ENCODE assay signal across 1 cellular context in genomic region chr22:19579880-19580279, GRCh38.
A peak's percentile ranks its signal among the peaks of the same experiment; 100 is the strongest.
TF ChIP-seq lines count a peak whose summit lies in the region.

No MANE protein-coding gene starts in this region.

TF ChIP-seq in K562, 482 proteins besides CTCF, POLR2A, EP300 and RAD21 (continued from another document and continues in another):
- no peak for TF ChIP-seq HINFP (tag; conservative IDR thresholded peaks at IDR 0.05; ENCODE audit: low read depth)
- no peak for TF ChIP-seq LEF1 (IDR thresholded peaks at IDR 0.05)
- TF ChIP-seq ZNF407 (IDR thresholded peaks at IDR 0.05; ENCODE audit: low read depth): no peak
- TF ChIP-seq ZNF655 (CRISPR knock-in tag; IDR thresholded peaks at IDR 0.05): no peak
- TF ChIP-seq CTBP1 (IDR thresholded peaks at IDR 0.05; ENCODE audit: borderline replicate concordance): no peak
- TF ChIP-seq ZNF668 (CRISPR knock-in tag; IDR thresholded peaks at IDR 0.05): no peak
- TF ChIP-seq SRSF1 (IDR thresholded peaks at IDR 0.05; ENCODE audit: low read depth, low read length): no peak
- TF ChIP-seq ZNF740 (CRISPR knock-in tag; IDR thresholded peaks at IDR 0.05): peak; percentile 64; the same call in 1 of the 2 replicates
- no peak for TF ChIP-seq ZNF740 (tag; IDR thresholded peaks at IDR 0.05)
- no peak for TF ChIP-seq BDP1 (IDR thresholded peaks at IDR 0.05; ENCODE audit: insufficient read depth, insufficient read length)
- TF ChIP-seq ZNF785 (CRISPR knock-in tag; IDR thresholded peaks at IDR 0.05): no peak
- no peak for TF ChIP-seq MYC (IDR thresholded peaks at IDR 0.05; ENCODE audit: low read depth, low read length)
- no peak for TF ChIP-seq MYC (CRISPR knock-in tag; IDR thresholded peaks at IDR 0.05; ENCODE audit: borderline replicate concordance, low read depth)
- no peak for TF ChIP-seq ZNF639 (CRISPR knock-in tag; conservative IDR thresholded peaks at IDR 0.05 in 1 of 2, IDR thresholded peaks at IDR 0.05 in 1 of 2)
- no peak for TF ChIP-seq POLR2B (IDR thresholded peaks at IDR 0.05; ENCODE audit: low read depth, partially characterized antibody)
- no peak for TF ChIP-seq WHSC1 (IDR thresholded peaks at IDR 0.05; ENCODE audit: low read length)
- no peak for TF ChIP-seq THRAP3 (IDR thresholded peaks at IDR 0.05; ENCODE audit: borderline replicate concordance)
- TF ChIP-seq E2F5 (CRISPR knock-in tag; IDR thresholded peaks at IDR 0.05): no peak
- no peak for TF ChIP-seq ELF4 (CRISPR knock-in tag; IDR thresholded peaks at IDR 0.05)
- no peak for TF ChIP-seq NEUROD1 (IDR thresholded peaks at IDR 0.05; ENCODE audit: borderline replicate concordance, low read depth, low read length, partially characterized antibody)
- TF ChIP-seq MAZ (CRISPR knock-in tag; conservative IDR thresholded peaks at IDR 0.05 in 1 of 2, IDR thresholded peaks at IDR 0.05 in 1 of 2): peak in 1 of 2 experiments; percentile 18; a peak in 1 of 4 replicates
- no peak for TF ChIP-seq ZNF586 (CRISPR knock-in tag; conservative IDR thresholded peaks at IDR 0.05)
- no peak for TF ChIP-seq ZNF165 (CRISPR knock-in tag; IDR thresholded peaks at IDR 0.05; ENCODE audit: borderline replicate concordance)
- no peak for TF ChIP-seq MED1 (CRISPR knock-in tag; IDR thresholded peaks at IDR 0.05; ENCODE audit: borderline replicate concordance)
- no peak for TF ChIP-seq FOXK2 (conservative IDR thresholded peaks at IDR 0.05 in 1 of 2, IDR thresholded peaks at IDR 0.05 in 1 of 2; ENCODE audit: low read depth in 2 of 2)
- TF ChIP-seq HDAC6 (IDR thresholded peaks at IDR 0.05; ENCODE audit: low read depth, low read length): no peak
- no peak for TF ChIP-seq ZNF12 (CRISPR knock-in tag; IDR thresholded peaks at IDR 0.05)
- TF ChIP-seq FOS (IDR thresholded peaks at IDR 0.05; ENCODE audit: extremely low read depth, insufficient read length): no peak
- TF ChIP-seq RAD51 (IDR thresholded peaks at IDR 0.05; ENCODE audit: borderline replicate concordance, low read depth): peak; percentile 61
- no peak for TF ChIP-seq TRIM24 (IDR thresholded peaks at IDR 0.05)
- TF ChIP-seq SMC3 (conservative IDR thresholded peaks at IDR 0.05; ENCODE audit: insufficient read depth, low read depth, low read length): no peak
- no peak for TF ChIP-seq DIDO1 (tag; IDR thresholded peaks at IDR 0.05; ENCODE audit: low read depth)
- TF ChIP-seq NR2F6 (CRISPR knock-in tag; IDR thresholded peaks at IDR 0.05): no peak
- TF ChIP-seq RFX5 (IDR thresholded peaks at IDR 0.05; ENCODE audit: low read depth, low read length): no peak
- peak; percentile 82 for TF ChIP-seq ZBTB9 (CRISPR knock-in tag; IDR thresholded peaks at IDR 0.05)
- TF ChIP-seq ZNF124 (CRISPR knock-in tag; IDR thresholded peaks at IDR 0.05): no peak
- no peak for TF ChIP-seq ATF3 (IDR thresholded peaks at IDR 0.05)
- no peak for TF ChIP-seq ATF3 (CRISPR knock-in tag; conservative IDR thresholded peaks at IDR 0.05)
- no peak for TF ChIP-seq TCF7 (IDR thresholded peaks at IDR 0.05; ENCODE audit: borderline replicate concordance)
- TF ChIP-seq ZNF143 (CRISPR knock-in tag; IDR thresholded peaks at IDR 0.05): no peak; the same call in 1 of the 2 replicates
- no peak for TF ChIP-seq ARID2 (IDR thresholded peaks at IDR 0.05)
- TF ChIP-seq PKNOX1 (IDR thresholded peaks at IDR 0.05): 0 out of 2 replicates have a peak, but pooled peaks have one; percentile 10
- no peak for TF ChIP-seq ZNF384 (IDR thresholded peaks at IDR 0.05; ENCODE audit: low read depth, low read length)
- TF ChIP-seq NKRF (IDR thresholded peaks at IDR 0.05; ENCODE audit: borderline replicate concordance): no peak
- no peak for TF ChIP-seq CAMTA2 (CRISPR knock-in tag; conservative IDR thresholded peaks at IDR 0.05)
- TF ChIP-seq CBFA2T2 (conservative IDR thresholded peaks at IDR 0.05): no peak
- TF ChIP-seq YY1 (IDR thresholded peaks at IDR 0.05; ENCODE audit: borderline replicate concordance in 1 of 3, control insufficient read depth in 1 of 3, extremely low read depth in 1 of 3, insufficient read depth in 3 of 3, insufficient read length in 1 of 3, insufficient replicate concordance in 2 of 3, low read depth in 1 of 3, low read length in 2 of 3): no peak
